In the genomic region with DNA sequence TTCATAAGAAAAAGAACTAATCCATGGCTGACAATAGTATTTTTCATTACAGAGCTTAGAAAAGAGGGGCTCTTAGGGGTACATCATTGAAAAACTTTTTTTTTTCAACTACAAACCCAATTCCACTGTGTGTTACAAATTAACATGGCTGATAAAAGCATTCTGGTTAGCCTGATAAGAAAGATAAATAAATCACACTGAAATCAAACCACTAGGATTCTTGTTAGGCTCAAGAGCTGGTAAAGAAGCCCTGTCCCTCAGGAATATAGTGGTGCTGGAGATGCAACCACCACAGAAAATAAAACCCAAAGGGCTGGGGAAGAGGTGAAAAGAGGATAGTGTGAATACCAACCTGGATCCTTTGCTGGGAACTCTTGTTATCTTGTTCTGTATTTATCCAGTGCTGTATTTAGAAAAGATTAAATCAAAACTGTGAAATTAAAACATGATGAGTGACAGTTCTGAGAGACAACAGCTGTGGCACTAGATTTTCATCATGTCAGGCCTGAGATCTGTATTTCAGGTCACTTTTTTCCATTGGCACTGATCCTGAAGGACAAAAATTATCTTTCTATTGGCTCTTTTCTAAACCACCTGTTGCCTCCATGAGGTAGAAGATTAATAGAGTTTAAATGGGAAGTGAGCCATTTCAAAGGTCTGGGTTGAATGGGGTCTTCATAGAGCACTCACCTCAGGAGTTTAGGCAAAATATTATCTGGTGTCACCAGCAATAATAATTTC, we compare ENCODE assay signal across 1 cellular context.
A peak's percentile ranks its signal among the peaks of the same experiment; 100 is the strongest.
TF ChIP-seq lines count a peak whose summit lies in the region.

No MANE protein-coding gene starts in this region.

TF ChIP-seq in K562, 482 proteins besides CTCF, POLR2A, EP300 and RAD21 (continued from another document):
- TF ChIP-seq, protein P1, sequence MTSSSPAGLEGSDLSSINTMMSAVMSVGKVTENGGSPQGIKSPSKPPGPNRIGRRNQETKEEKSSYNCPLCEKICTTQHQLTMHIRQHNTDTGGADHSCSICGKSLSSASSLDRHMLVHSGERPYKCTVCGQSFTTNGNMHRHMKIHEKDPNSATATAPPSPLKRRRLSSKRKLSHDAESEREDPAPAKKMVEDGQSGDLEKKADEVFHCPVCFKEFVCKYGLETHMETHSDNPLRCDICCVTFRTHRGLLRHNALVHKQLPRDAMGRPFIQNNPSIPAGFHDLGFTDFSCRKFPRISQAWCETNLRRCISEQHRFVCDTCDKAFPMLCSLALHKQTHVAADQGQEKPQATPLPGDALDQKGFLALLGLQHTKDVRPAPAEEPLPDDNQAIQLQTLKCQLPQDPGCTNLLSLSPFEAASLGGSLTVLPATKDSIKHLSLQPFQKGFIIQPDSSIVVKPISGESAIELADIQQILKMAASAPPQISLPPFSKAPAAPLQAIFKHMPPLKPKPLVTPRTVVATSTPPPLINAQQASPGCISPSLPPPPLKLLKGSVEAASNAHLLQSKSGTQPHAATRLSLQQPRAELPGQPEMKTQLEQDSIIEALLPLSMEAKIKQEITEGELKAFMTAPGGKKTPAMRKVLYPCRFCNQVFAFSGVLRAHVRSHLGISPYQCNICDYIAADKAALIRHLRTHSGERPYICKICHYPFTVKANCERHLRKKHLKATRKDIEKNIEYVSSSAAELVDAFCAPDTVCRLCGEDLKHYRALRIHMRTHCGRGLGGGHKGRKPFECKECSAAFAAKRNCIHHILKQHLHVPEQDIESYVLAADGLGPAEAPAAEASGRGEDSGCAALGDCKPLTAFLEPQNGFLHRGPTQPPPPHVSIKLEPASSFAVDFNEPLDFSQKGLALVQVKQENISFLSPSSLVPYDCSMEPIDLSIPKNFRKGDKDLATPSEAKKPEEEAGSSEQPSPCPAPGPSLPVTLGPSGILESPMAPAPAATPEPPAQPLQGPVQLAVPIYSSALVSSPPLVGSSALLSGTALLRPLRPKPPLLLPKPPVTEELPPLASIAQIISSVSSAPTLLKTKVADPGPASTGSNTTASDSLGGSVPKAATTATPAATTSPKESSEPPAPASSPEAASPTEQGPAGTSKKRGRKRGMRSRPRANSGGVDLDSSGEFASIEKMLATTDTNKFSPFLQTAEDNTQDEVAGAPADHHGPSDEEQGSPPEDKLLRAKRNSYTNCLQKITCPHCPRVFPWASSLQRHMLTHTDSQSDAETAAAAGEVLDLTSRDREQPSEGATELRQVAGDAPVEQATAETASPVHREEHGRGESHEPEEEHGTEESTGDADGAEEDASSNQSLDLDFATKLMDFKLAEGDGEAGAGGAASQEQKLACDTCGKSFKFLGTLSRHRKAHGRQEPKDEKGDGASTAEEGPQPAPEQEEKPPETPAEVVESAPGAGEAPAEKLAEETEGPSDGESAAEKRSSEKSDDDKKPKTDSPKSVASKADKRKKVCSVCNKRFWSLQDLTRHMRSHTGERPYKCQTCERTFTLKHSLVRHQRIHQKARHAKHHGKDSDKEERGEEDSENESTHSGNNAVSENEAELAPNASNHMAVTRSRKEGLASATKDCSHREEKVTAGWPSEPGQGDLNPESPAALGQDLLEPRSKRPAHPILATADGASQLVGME (CRISPR knock-in tag; IDR thresholded peaks at IDR 0.05), result no peak
- TF ChIP-seq ZBTB8A (IDR thresholded peaks at IDR 0.05; ENCODE audit: partially characterized antibody) (no peak), FOS (IDR thresholded peaks at IDR 0.05; ENCODE audit: extremely low read depth, insufficient read length) (no peak), ZNF507 (tag; conservative IDR thresholded peaks at IDR 0.05) (no peak), FOXA3 (CRISPR knock-in tag; conservative IDR thresholded peaks at IDR 0.05 in 1 of 2, IDR thresholded peaks at IDR 0.05 in 1 of 2) (peak in 1 of 2 experiments; percentile 24; a peak in 1 of 4 replicates), CBFA2T3 (IDR thresholded peaks at IDR 0.05) (peak; percentile 25; the same call in 1 of the 2 replicates), NELFE (IDR thresholded peaks at IDR 0.05; ENCODE audit: insufficient read depth, insufficient read length) (no peak), KDM1A (IDR thresholded peaks at IDR 0.05) (peak; percentile 36 to 59; a peak in 3 of 4 replicates), GTF2A2 (tag; IDR thresholded peaks at IDR 0.05) (no peak), CREM (IDR thresholded peaks at IDR 0.05; ENCODE audit: low read depth) (no peak), STAT5A (IDR thresholded peaks at IDR 0.05; ENCODE audit: borderline replicate concordance, low read length) (no peak), KAT8 (IDR thresholded peaks at IDR 0.05; ENCODE audit: low read depth) (no peak), CSDE1 (IDR thresholded peaks at IDR 0.05) (no peak), ATF1 (CRISPR knock-in tag; IDR thresholded peaks at IDR 0.05) (no peak), ATF1 (tag; IDR thresholded peaks at IDR 0.05) (no peak), BCOR (IDR thresholded peaks at IDR 0.05) (no peak)
- TF ChIP-seq, protein P2, sequence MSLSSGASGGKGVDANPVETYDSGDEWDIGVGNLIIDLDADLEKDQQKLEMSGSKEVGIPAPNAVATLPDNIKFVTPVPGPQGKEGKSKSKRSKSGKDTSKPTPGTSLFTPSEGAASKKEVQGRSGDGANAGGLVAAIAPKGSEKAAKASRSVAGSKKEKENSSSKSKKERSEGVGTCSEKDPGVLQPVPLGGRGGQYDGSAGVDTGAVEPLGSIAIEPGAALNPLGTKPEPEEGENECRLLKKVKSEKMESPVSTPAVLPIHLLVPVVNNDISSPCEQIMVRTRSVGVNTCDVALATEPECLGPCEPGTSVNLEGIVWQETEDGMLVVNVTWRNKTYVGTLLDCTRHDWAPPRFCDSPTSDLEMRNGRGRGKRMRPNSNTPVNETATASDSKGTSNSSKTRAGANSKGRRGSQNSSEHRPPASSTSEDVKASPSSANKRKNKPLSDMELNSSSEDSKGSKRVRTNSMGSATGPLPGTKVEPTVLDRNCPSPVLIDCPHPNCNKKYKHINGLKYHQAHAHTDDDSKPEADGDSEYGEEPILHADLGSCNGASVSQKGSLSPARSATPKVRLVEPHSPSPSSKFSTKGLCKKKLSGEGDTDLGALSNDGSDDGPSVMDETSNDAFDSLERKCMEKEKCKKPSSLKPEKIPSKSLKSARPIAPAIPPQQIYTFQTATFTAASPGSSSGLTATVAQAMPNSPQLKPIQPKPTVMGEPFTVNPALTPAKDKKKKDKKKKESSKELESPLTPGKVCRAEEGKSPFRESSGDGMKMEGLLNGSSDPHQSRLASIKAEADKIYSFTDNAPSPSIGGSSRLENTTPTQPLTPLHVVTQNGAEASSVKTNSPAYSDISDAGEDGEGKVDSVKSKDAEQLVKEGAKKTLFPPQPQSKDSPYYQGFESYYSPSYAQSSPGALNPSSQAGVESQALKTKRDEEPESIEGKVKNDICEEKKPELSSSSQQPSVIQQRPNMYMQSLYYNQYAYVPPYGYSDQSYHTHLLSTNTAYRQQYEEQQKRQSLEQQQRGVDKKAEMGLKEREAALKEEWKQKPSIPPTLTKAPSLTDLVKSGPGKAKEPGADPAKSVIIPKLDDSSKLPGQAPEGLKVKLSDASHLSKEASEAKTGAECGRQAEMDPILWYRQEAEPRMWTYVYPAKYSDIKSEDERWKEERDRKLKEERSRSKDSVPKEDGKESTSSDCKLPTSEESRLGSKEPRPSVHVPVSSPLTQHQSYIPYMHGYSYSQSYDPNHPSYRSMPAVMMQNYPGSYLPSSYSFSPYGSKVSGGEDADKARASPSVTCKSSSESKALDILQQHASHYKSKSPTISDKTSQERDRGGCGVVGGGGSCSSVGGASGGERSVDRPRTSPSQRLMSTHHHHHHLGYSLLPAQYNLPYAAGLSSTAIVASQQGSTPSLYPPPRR (CRISPR knock-in tag; IDR thresholded peaks at IDR 0.05; ENCODE audit: borderline replicate concordance), result no peak
- TF ChIP-seq, protein P3, sequence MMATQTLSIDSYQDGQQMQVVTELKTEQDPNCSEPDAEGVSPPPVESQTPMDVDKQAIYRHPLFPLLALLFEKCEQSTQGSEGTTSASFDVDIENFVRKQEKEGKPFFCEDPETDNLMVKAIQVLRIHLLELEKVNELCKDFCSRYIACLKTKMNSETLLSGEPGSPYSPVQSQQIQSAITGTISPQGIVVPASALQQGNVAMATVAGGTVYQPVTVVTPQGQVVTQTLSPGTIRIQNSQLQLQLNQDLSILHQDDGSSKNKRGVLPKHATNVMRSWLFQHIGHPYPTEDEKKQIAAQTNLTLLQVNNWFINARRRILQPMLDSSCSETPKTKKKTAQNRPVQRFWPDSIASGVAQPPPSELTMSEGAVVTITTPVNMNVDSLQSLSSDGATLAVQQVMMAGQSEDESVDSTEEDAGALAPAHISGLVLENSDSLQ (IDR thresholded peaks at IDR 0.05), result peak; percentile 41; the same call in 1 of the 2 replicates
